Comparison of ENCODE assay signal across 7 cellular contexts in genomic region chr5:75952963-75953362, GRCh38.
"Had no signal": no experiment of that assay in that cellular context is flagged by ENCODE, and none has a peak within 500 bp of the region (broad histone marks: within the 10 kb centered on the region; RNA-seq: fewer than 3 reads in every experiment).

No MANE protein-coding gene starts in this region.

- H3K27ac Mint-ChIP-seq: GM23338, H9, IgD-negative memory B cell had no signal

- H3K36me3 Mint-ChIP-seq: IgD-negative memory B cell had no signal

- DNase-seq: H9, HCEC 1CT, KBM-7 had no signal

- H3K4me3 ChIP-seq: GM23338 had no signal

- H3K4me1 Mint-ChIP-seq: GM23338, H9 had no signal

- H3K27ac ChIP-seq: HL-60 had no signal

- H3K4me3 Mint-ChIP-seq: GM23338, H9, IgD-negative memory B cell had no signal

- ATAC-seq: GM23338, HepG2 had no signal
